9 cellular contexts compared by ENCODE assay signal in the genomic region with DNA sequence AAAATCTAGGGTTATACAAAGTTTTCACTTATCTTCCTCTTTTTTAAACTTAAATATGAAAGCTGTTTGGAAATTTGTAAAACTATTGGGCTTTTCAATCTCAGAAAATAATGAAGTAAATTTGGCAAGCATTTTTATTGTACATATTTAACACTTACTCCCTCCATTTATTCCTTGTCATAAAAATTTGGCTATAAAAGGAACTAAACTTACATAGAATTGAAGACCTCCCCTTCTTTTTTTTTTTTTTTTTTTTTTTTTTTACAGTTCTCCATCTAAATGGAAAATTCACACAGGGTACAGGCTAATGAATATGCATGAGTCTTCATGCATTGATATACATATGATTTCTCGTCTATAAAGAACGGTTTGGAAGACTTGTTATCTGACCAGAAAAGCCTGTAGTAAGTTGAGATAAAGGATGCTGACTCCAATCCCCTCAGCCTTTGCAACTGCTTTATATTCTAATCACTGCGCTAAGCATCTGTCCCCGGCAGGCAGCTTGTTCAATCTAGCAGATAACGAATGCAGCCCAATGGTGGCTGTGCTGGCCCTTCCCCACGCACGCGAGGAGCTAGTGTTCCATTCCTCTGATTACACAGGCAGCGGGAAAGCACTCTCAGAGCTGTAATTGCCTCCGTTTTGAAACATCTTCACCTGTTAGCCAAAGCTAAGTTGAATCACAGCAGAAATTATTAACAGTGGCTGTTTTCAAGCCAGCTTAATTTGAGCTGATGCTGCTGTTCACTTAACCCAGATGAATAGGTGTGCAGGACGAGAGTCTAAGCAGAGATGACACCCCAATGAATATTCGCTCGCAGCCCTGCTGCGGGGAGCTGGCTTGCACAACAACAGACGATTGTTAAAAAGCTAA.
DNase-seq lines count a peak whose midpoint lies in the region; ATAC-seq and TF ChIP-seq lines count a peak whose summit lies in the region.
"Had no signal": no experiment of that assay in that cellular context is flagged by ENCODE, and none has a peak within 500 bp of the region (broad histone marks: within the 10 kb centered on the region; RNA-seq: fewer than 3 reads in every experiment).

No MANE protein-coding gene starts in this region.

- no peaks in the 10 kb centered on the region for H4K20me1 ChIP-seq in SK-N-SH (ENCODE audit: insufficient read depth)

- no peaks in the 10 kb centered on the region for H3K9me2 ChIP-seq in SK-N-SH

- H3F3A ChIP-seq in SK-N-SH (replicated peaks; ENCODE audit: insufficient read depth): peaks cover 8% of the 10 kb centered on the region

- no peaks in the 10 kb centered on the region for H3K36me3 Mint-ChIP-seq in stimulated activated memory B cell treated with anti-CD40 and anti-IgM and Interleukin-4, amounts not matched to agents 10 μg/mL and 1 μg/mL and 100 μg/mL, for 72 hours
- H3K36me3 Mint-ChIP-seq: activated naive CD8-positive, alpha-beta T cell treated with anti-CD3 and anti-CD28 coated beads, Interleukin-2, amount 10 ng/mL, durations not matched to agents 7 days and 5 days had no signal

- H3K36me3 ChIP-seq in BE2C (no peaks in the 10 kb centered on the region), SK-N-SH (replicated peaks in 1 of 2; ENCODE audit: control insufficient read depth in 1 of 2, insufficient read depth in 2 of 2, low read length in 1 of 2) (no peaks in the 10 kb centered on the region)

- H3K4me3 ChIP-seq in BE2C (ENCODE audit: low read depth, low read length): peak overlapping the region; percentile 44
- H3K4me3 ChIP-seq in SK-N-SH (ENCODE audit: low read depth in 2 of 2, low read length in 1 of 2): peak overlapping the region; percentile 37

- H3K9ac ChIP-seq in SK-N-SH: no peak overlapping the region

- peak overlapping the region; percentile 68 for H3K27ac Mint-ChIP-seq in stimulated activated memory B cell treated with anti-CD40 and anti-IgM and Interleukin-4, amounts not matched to agents 10 μg/mL and 1 μg/mL and 100 μg/mL, for 72 hours
- H3K27ac Mint-ChIP-seq: activated naive CD8-positive, alpha-beta T cell treated with anti-CD3 and anti-CD28 coated beads, Interleukin-2, amount 10 ng/mL, durations not matched to agents 7 days and 5 days had no signal

- H3K4me1 Mint-ChIP-seq in stimulated activated memory B cell treated with anti-CD40 and anti-IgM and Interleukin-4, amounts not matched to agents 10 μg/mL and 1 μg/mL and 100 μg/mL, for 72 hours: peaks cover 11% of the 10 kb centered on the region
- H3K4me1 Mint-ChIP-seq: activated naive CD8-positive, alpha-beta T cell treated with anti-CD3 and anti-CD28 coated beads, Interleukin-2, amount 10 ng/mL, durations not matched to agents 7 days and 5 days had no signal

- H3K27ac ChIP-seq in SK-N-SH (ENCODE audit: low read depth in 2 of 2, low read length in 1 of 2): peak overlapping the region in 1 of 2 experiments; percentile 80; a peak in 2 of 4 replicates

- H3K4me2 ChIP-seq in SK-N-SH: peak overlapping the region; percentile 61

- DNase-seq in BE2C (peak; percentile 74), HEK293T (ENCODE audit: extremely low spot score) (peak; percentile 23), SK-N-SH (peak; percentile 44), hippocampal formation (lab: John Stamatoyannopoulos, UW) (peak; percentile 41 to 73)
- DNase-seq in activated T-cell treated with anti-CD3 and anti-CD28 coated beads, Interleukin-2, amount 50 U/mL, for 1 hour: no peak
- DNase-seq in stimulated activated CD4-positive, alpha-beta T cell treated with anti-CD3 and anti-CD28 coated beads, Interleukin-1b, Interleukin-23, amount 100 ng/mL, for 48 hours: no peak
- no peak for DNase-seq in stimulated activated naive CD8-positive, alpha-beta T cell treated with anti-CD3 and anti-CD28 coated beads, Interleukin-15, Interleukin-2, amounts not matched to agents 100 U/mL and 50 U/mL, for 24 hours
- DNase-seq: activated naive CD8-positive, alpha-beta T cell treated with anti-CD3 and anti-CD28 coated beads, Interleukin-2, amount 10 ng/mL, durations not matched to agents 7 days and 5 days had no signal

- no peaks in the 10 kb centered on the region for H3K79me2 ChIP-seq in SK-N-SH (ENCODE audit: insufficient read depth)

- H3K4me1 ChIP-seq in BE2C (peaks cover 27% of the 10 kb centered on the region), SK-N-SH (ENCODE audit: control insufficient read depth in 1 of 2, insufficient read depth in 2 of 2, low read depth in 1 of 2, low read length in 1 of 2) (peaks cover 11 to 48% of the 10 kb centered on the region in 2 experiments)

- ATAC-seq in stimulated activated memory B cell treated with anti-CD40 and anti-IgM and Interleukin-4, amounts not matched to agents 10 μg/mL and 1 μg/mL and 100 μg/mL, for 72 hours: peak; percentile 70
- ATAC-seq in stimulated activated naive CD8-positive, alpha-beta T cell treated with anti-CD3 and anti-CD28 coated beads, Interleukin-15, Interleukin-2, amounts not matched to agents 100 U/mL and 50 U/mL, for 24 hours: no peak

- peak overlapping the region; percentile 82 for H2AFZ ChIP-seq in SK-N-SH (ENCODE audit: low read depth)

- no peaks in the 10 kb centered on the region for H3K9me3 ChIP-seq in BE2C
- H3K9me3 ChIP-seq in SK-N-SH: no peaks in the 10 kb centered on the region

- TF ChIP-seq EP300 in SK-N-SH (IDR thresholded peaks at IDR 0.05; ENCODE audit: borderline replicate concordance in 1 of 2, low read depth in 1 of 2, low read length in 1 of 2): peak in 1 of 2 experiments; percentile 81; a peak in 2 of 4 replicates

- H3K27me3 ChIP-seq in BE2C (no peaks in the 10 kb centered on the region), SK-N-SH (ENCODE audit: insufficient read depth) (no peaks in the 10 kb centered on the region)

- H3K9me3 Mint-ChIP-seq in stimulated activated memory B cell treated with anti-CD40 and anti-IgM and Interleukin-4, amounts not matched to agents 10 μg/mL and 1 μg/mL and 100 μg/mL, for 72 hours: peaks cover 2% of the 10 kb centered on the region
- H3K9me3 Mint-ChIP-seq: activated naive CD8-positive, alpha-beta T cell treated with anti-CD3 and anti-CD28 coated beads, Interleukin-2, amount 10 ng/mL, durations not matched to agents 7 days and 5 days had no signal

- peak; percentile 54 for TF ChIP-seq RAD21 in SK-N-SH (IDR thresholded peaks at IDR 0.05; ENCODE audit: low read length)

- CTCF ChIA-PET in HEK293T (lab: Yijun Ruan, JAX): interaction anchor here (0.6 to 1.9 kb wide), 3 partner anchors 16 to 511 kb away, joined by 3 to 6 read pairs (median 5); no protein-coding TSS in a partner anchor
- CTCF ChIA-PET in SK-N-SH (lab: Yijun Ruan, JAX): interaction anchor here (1.1 to 1.9 kb wide), 5 partner anchors 13 to 1153 kb away, joined by 3 to 6 read pairs (median 4); no protein-coding TSS in a partner anchor

- peak overlapping the region; percentile 70 for H3K4me3 Mint-ChIP-seq in stimulated activated memory B cell treated with anti-CD40 and anti-IgM and Interleukin-4, amounts not matched to agents 10 μg/mL and 1 μg/mL and 100 μg/mL, for 72 hours
- H3K4me3 Mint-ChIP-seq: activated naive CD8-positive, alpha-beta T cell treated with anti-CD3 and anti-CD28 coated beads, Interleukin-2, amount 10 ng/mL, durations not matched to agents 7 days and 5 days had no signal

- 25% methylated on average over 12 of the region's 15 CpGs for WGBS in SK-N-SH (ENCODE audit: low lambda C conversion rate)

- POLR2A ChIA-PET in HEK293T (lab: Yijun Ruan, JAX) (interaction anchor here (1.2 to 2.0 kb wide), 3 partner anchors 9 to 74 kb away, joined by 3 to 10 read pairs (median 4); no protein-coding TSS in a partner anchor), SK-N-SH (lab: Yijun Ruan, JAX) (interaction anchor here (0.8 to 3.3 kb wide), 9 partner anchors 9 to 461 kb away, joined by 3 to 14 read pairs (median 4); no protein-coding TSS in a partner anchor)

- TF ChIP-seq CTCF in BE2C (IDR thresholded peaks at IDR 0.05; ENCODE audit: low read depth, low read length) (no peak), SK-N-SH (IDR thresholded peaks at IDR 0.05) (no peak)

- H3K27me3 Mint-ChIP-seq in stimulated activated memory B cell treated with anti-CD40 and anti-IgM and Interleukin-4, amounts not matched to agents 10 μg/mL and 1 μg/mL and 100 μg/mL, for 72 hours: no peaks in the 10 kb centered on the region
- H3K27me3 Mint-ChIP-seq: activated naive CD8-positive, alpha-beta T cell treated with anti-CD3 and anti-CD28 coated beads, Interleukin-2, amount 10 ng/mL, durations not matched to agents 7 days and 5 days had no signal

TF ChIP-seq in HEK293T, 16 proteins besides CTCF, POLR2A, EP300 and RAD21:
- TF ChIP-seq FOXK2 (IDR thresholded peaks at IDR 0.05): no peak
- TF ChIP-seq ZNF384 (IDR thresholded peaks at IDR 0.05): peak; percentile 91

TF ChIP-seq in SK-N-SH, 30 proteins besides CTCF, POLR2A, EP300 and RAD21 (continues in another document):
- TF ChIP-seq RXRA (IDR thresholded peaks at IDR 0.05; ENCODE audit: borderline replicate concordance, low read depth) (no peak), FOXJ3 (CRISPR knock-in tag; IDR thresholded peaks at IDR 0.05) (peak; percentile 72), GATA2 (CRISPR knock-in tag; IDR thresholded peaks at IDR 0.05) (peak; percentile 95), NRF1 (IDR thresholded peaks at IDR 0.05; ENCODE audit: low read depth, low read length) (no peak), MEF2A (IDR thresholded peaks at IDR 0.05; ENCODE audit: borderline replicate concordance, low read depth) (no peak), CHD2 (IDR thresholded peaks at IDR 0.05; ENCODE audit: low read length, partially characterized antibody) (peak; percentile 75), MXI1 (IDR thresholded peaks at IDR 0.05; ENCODE audit: low read depth, low read length) (peak; percentile 35; the same call in 1 of the 2 replicates), JUND (IDR thresholded peaks at IDR 0.05) (no peak), GABPA (IDR thresholded peaks at IDR 0.05; ENCODE audit: low read depth) (no peak), NFIC (IDR thresholded peaks at IDR 0.05; ENCODE audit: borderline replicate concordance) (no peak), RCOR1 (IDR thresholded peaks at IDR 0.05; ENCODE audit: low read length) (peak; percentile 81; the same call in 1 of the 2 replicates)
- TF ChIP-seq, protein P1, sequence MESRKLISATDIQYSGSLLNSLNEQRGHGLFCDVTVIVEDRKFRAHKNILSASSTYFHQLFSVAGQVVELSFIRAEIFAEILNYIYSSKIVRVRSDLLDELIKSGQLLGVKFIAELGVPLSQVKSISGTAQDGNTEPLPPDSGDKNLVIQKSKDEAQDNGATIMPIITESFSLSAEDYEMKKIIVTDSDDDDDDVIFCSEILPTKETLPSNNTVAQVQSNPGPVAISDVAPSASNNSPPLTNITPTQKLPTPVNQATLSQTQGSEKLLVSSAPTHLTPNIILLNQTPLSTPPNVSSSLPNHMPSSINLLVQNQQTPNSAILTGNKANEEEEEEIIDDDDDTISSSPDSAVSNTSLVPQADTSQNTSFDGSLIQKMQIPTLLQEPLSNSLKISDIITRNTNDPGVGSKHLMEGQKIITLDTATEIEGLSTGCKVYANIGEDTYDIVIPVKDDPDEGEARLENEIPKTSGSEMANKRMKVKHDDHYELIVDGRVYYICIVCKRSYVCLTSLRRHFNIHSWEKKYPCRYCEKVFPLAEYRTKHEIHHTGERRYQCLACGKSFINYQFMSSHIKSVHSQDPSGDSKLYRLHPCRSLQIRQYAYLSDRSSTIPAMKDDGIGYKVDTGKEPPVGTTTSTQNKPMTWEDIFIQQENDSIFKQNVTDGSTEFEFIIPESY (IDR thresholded peaks at IDR 0.05; ENCODE audit: borderline replicate concordance, low read depth): no peak

Comparison
In these comparisons a context has a peak if more than half of its experiments do, and no peak if none do; other contexts are left out.
1. DNase-seq: peak in BE2C (single experiment), HEK293T (single experiment), SK-N-SH (single experiment) and hippocampal formation (2 of 2); none in activated T-cell treated with anti-CD3 and anti-CD28 coated beads, Interleukin-2, amount 50 U/mL, for 1 hour (single experiment), stimulated activated CD4-positive, alpha-beta T cell treated with anti-CD3 and anti-CD28 coated beads, Interleukin-1b, Interleukin-23, amount 100 ng/mL, for 48 hours (single experiment) and stimulated activated naive CD8-positive, alpha-beta T cell treated with anti-CD3 and anti-CD28 coated beads, Interleukin-15, Interleukin-2, amounts not matched to agents 100 U/mL and 50 U/mL, for 24 hours (single experiment).